Comparison of ENCODE assay signal across 8 cellular contexts in the genomic region with DNA sequence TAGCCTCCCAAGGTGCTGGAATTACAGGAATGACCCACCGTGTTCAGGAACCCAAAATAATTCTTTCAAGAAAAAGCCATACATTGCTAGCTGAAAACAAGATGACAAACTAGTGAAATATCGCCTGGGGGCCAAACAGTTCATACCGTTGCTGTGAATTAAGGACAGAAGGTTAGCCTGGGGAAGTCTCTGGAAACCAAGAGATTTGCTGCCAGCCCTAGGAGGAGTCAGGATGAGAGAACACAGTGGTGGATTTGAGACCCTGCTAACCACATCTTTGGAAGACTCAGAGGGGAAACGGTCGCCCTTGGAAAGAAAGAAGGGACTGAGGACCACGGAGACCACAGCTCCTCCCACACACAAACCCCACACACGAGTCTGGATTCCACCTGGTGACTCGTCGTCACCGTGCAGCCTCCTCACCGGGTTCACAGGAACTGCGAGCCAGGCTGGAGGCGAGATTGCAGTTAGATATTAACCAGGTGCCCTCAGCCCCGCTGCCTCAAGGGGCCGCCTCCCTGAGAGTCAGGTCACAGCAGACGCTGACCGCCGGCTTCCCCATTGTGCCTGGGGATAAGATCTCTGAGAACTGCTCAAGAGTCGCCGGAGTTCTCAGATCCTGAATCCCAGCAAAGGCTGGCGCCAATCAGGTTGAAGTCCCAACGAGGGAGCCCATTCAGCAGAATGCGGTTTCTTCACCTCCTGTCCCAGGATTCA. TPM values are rescaled to one million over a fixed set of nuclear protein-coding genes. Genes with fewer than 3 reads are reported as not detected.
DNase-seq lines count a peak whose midpoint lies in the region; ATAC-seq lines count a peak whose summit lies in the region.
"Not testable (repeated sequence)": the region's sequence is repeated elsewhere in the genome, so short reads cannot be mapped to it uniquely, and the experiment has no call there.

No MANE protein-coding gene starts in this region.

- H3K4me3 ChIP-seq in skeletal muscle satellite cell (ENCODE audit: low read length) = peak overlapping the region; percentile 90

- H3K36me3 Mint-ChIP-seq in activated CD4-positive, alpha-beta memory T cell treated with anti-CD3 and anti-CD28 coated beads, Interleukin-2, amount 10 ng/mL, durations not matched to agents 7 days and 5 days (ENCODE audit: low read depth) = peaks cover 42% of the 10 kb centered on the region

- POLR2A ChIA-PET in activated CD4-positive, alpha-beta memory T cell treated with anti-CD3 and anti-CD28 coated beads, Interleukin-2, amount 10 ng/mL, durations not matched to agents 7 days and 5 days (lab: Charles Lee) = not testable (repeated sequence)

- H3K4me3 Mint-ChIP-seq in activated CD4-positive, alpha-beta memory T cell treated with anti-CD3 and anti-CD28 coated beads, Interleukin-2, amount 10 ng/mL, durations not matched to agents 7 days and 5 days = peak overlapping the region; percentile 88

- peak; percentile 31 for DNase-seq in A172 (ENCODE audit: low spot score)
- DNase-seq in NCI-H1417 (lab: John Stamatoyannopoulos, UW) = peak in 2 of 3 experiments; percentile 71 to 74
- DNase-seq in activated CD4-positive, alpha-beta memory T cell treated with anti-CD3 and anti-CD28 coated beads, Interleukin-2, amount 10 ng/mL, durations not matched to agents 7 days and 5 days = peak; percentile 19
- peak; percentile 49 for DNase-seq in ecto neural progenitor cell (ENCODE audit: low spot score)
- peak; percentile 59 for DNase-seq in kidney tubule cell (ENCODE audit: low spot score)

- not testable (repeated sequence) for H3K36me3 ChIP-seq in skeletal muscle satellite cell (ENCODE audit: insufficient read depth, low read length)

- ATAC-seq in GM18870 (IDR thresholded peaks at IDR 0.05; ENCODE audit: unreplicated experiment) (peak; percentile 34), HG02885 (IDR thresholded peaks at IDR 0.05; ENCODE audit: poor library complexity, unreplicated experiment) (peak; percentile 26)

- H3K4me1 ChIP-seq in skeletal muscle satellite cell (ENCODE audit: control insufficient read depth, insufficient read depth, low read length) = not testable (repeated sequence)

- H3K9me3 Mint-ChIP-seq in activated CD4-positive, alpha-beta memory T cell treated with anti-CD3 and anti-CD28 coated beads, Interleukin-2, amount 10 ng/mL, durations not matched to agents 7 days and 5 days = peaks cover 25% of the 10 kb centered on the region

- H3K4me2 ChIP-seq in skeletal muscle satellite cell (ENCODE audit: low read length) = peak overlapping the region; percentile 99

- peak overlapping the region; percentile 80 for H3K9ac ChIP-seq in skeletal muscle satellite cell (ENCODE audit: low read depth, low read length)

- H3K9me3 ChIP-seq in skeletal muscle satellite cell (replicated peaks; ENCODE audit: low read length) = not testable (repeated sequence)

- H3K27me3 ChIP-seq in skeletal muscle satellite cell (ENCODE audit: control insufficient read depth, insufficient read depth, low read length) = not testable (repeated sequence)

- peak overlapping the region; percentile 44 for H3K27ac Mint-ChIP-seq in activated CD4-positive, alpha-beta memory T cell treated with anti-CD3 and anti-CD28 coated beads, Interleukin-2, amount 10 ng/mL, durations not matched to agents 7 days and 5 days

- CTCF ChIA-PET in activated CD4-positive, alpha-beta memory T cell treated with anti-CD3 and anti-CD28 coated beads, Interleukin-2, amount 10 ng/mL, durations not matched to agents 7 days and 5 days (lab: Charles Lee) = interaction anchor here (0.7 kb wide), 1 partner anchor 637 kb away, joined by 3 read pairs; no protein-coding TSS in a partner anchor

- not testable (repeated sequence) for H3K27me3 Mint-ChIP-seq in activated CD4-positive, alpha-beta memory T cell treated with anti-CD3 and anti-CD28 coated beads, Interleukin-2, amount 10 ng/mL, durations not matched to agents 7 days and 5 days

- H3K4me1 Mint-ChIP-seq in activated CD4-positive, alpha-beta memory T cell treated with anti-CD3 and anti-CD28 coated beads, Interleukin-2, amount 10 ng/mL, durations not matched to agents 7 days and 5 days = peaks cover 16% of the 10 kb centered on the region

RNA-seq across cellular contexts. Expression of gene ZNF799, which starts 1.0 kb away (rescaled TPM):
- total RNA-seq in A172 (2014; rRNA removed; shearing (Covaris generic)) = 4.9 and 7.5 TPM in 2 replicates
- 1 to 10 TPM; 4.7 TPM for total RNA-seq in activated CD4-positive, alpha-beta memory T cell treated with anti-CD3 and anti-CD28 coated beads, Interleukin-2, amount 10 ng/mL, durations not matched to agents 7 days and 5 days
- 3.0 and 3.1 TPM in 2 replicates for total RNA-seq in skeletal muscle satellite cell (2012; rRNA removed)

RNA-seq across cellular contexts. Expression of gene ZNF442, which starts 34.6 kb away (rescaled TPM):
- total RNA-seq in A172 (2014; rRNA removed; shearing (Covaris generic)) = 1.9 and 2.4 TPM in 2 replicates
- under 1 TPM; 0.75 to 0.86 TPM for total RNA-seq in activated CD4-positive, alpha-beta memory T cell treated with anti-CD3 and anti-CD28 coated beads, Interleukin-2, amount 10 ng/mL, durations not matched to agents 7 days and 5 days
- total RNA-seq in skeletal muscle satellite cell (2012; rRNA removed) = 3.7 and 5.8 TPM in 2 replicates

RNA-seq across cellular contexts. Expression of gene ZNF443, which starts 40.8 kb away (rescaled TPM):
- total RNA-seq in A172 (2014; rRNA removed; shearing (Covaris generic)) = 5.4 and 5.6 TPM in 2 replicates
- total RNA-seq in activated CD4-positive, alpha-beta memory T cell treated with anti-CD3 and anti-CD28 coated beads, Interleukin-2, amount 10 ng/mL, durations not matched to agents 7 days and 5 days = 1 to 10 TPM; 4.9 to 5.2 TPM
- 2.3 and 2.4 TPM in 2 replicates for total RNA-seq in skeletal muscle satellite cell (2012; rRNA removed)

Comparison
In these comparisons a context has a peak if more than half of its experiments do, and no peak if none do; other contexts are left out.
1. Peak in every context shown above with its lines: DNase-seq, ATAC-seq and H3K4me3 ChIP-seq.
2. DNase-seq: peak in every context shown above with its lines; median percentile 72 in NCI-H1417; 59 in kidney tubule cell; 49 in ecto neural progenitor cell; 31 in A172; 19 in activated CD4-positive, alpha-beta memory T cell treated with anti-CD3 and anti-CD28 coated beads, Interleukin-2, amount 10 ng/mL, durations not matched to agents 7 days and 5 days.